ENCODE assay signal across 8 cellular contexts in genomic region chr16:23835390-23836077, GRCh38. TPM values are rescaled to one million over a fixed set of nuclear protein-coding genes. Genes with fewer than 3 reads are reported as not detected.
A peak's percentile ranks its signal among the peaks of the same experiment; 100 is the strongest.
DNase-seq lines count a peak whose midpoint lies in the region; ATAC-seq and TF ChIP-seq lines count a peak whose summit lies in the region.

Gene PRKCB (plus strand): TSS chr16:23835983.

- H3K4me2 ChIP-seq in osteoblast (ENCODE audit: insufficient read depth, low read length): no peak within 1 kb of the TSS

- H3K4me1 Mint-ChIP-seq in MCF 10A (ENCODE audit: insufficient read depth, unreplicated experiment): no peaks in the 10 kb centered on the region

- H3K36me3 ChIP-seq in breast epithelium: no peaks in the 10 kb centered on the region
- no peaks in the 10 kb centered on the region for H3K36me3 ChIP-seq in RWPE2 (ENCODE audit: low read depth)
- no peaks in the 10 kb centered on the region for H3K36me3 ChIP-seq in osteoblast (ENCODE audit: insufficient read depth, low read length)

- H3K27ac ChIP-seq in breast epithelium: no peak within 1 kb of the TSS
- H3K27ac ChIP-seq in RWPE2 (ENCODE audit: poor library complexity, severe bottlenecking): no peak within 1 kb of the TSS
- no peak within 1 kb of the TSS for H3K27ac ChIP-seq in osteoblast (ENCODE audit: low read depth, low read length)
- no peak within 1 kb of the TSS for H3K27ac ChIP-seq in temporal lobe (ENCODE audit: low read depth, low read length)

- H3K9me3 Mint-ChIP-seq in MCF 10A (ENCODE audit: unreplicated experiment): peaks cover 8% of the 10 kb centered on the region

- peak in 1 of 2 donors; percentile 43 for DNase-seq in breast epithelium (ENCODE audit: low spot score in 2 of 2)
- DNase-seq in MCF 10A (ENCODE audit: unreplicated experiment): no peak
- peak; percentile 64 for DNase-seq in RWPE2 (ENCODE audit: low spot score)
- peak; percentile 87 for DNase-seq in activated effector memory CD4-positive, alpha-beta T cell treated with Interleukin-2 at 50 U/mL for 16 hours
- peak; percentile 91 for DNase-seq in globus pallidus (ENCODE audit: low spot score)
- DNase-seq in osteoblast (ENCODE audit: insufficient read length, low spot score, missing footprints): peak; percentile 89

- H3K27ac Mint-ChIP-seq in MCF 10A (ENCODE audit: low read depth, unreplicated experiment): no peak within 1 kb of the TSS

- peaks cover 42% of the 10 kb centered on the region for H3K27me3 Mint-ChIP-seq in MCF 10A (ENCODE audit: insufficient read depth, unreplicated experiment)

- POLR2A ChIA-PET in MCF 10A (lab: Yijun Ruan, JAX): no interaction called here

- no peak for TF ChIP-seq POLR2A in breast epithelium (IDR thresholded peaks at IDR 0.05)

- H3K27me3 ChIP-seq in breast epithelium (peaks cover 3 to 49% of the 10 kb centered on the region in 2 donors), RWPE2 (ENCODE audit: insufficient read depth, poor library complexity, severe bottlenecking) (peaks cover 41% of the 10 kb centered on the region), osteoblast (ENCODE audit: insufficient read depth, low read length) (peaks cover 10% of the 10 kb centered on the region)

- intact Hi-C loops in breast epithelium (cut with DNase I; ENCODE audit: low total_unique reads): no loop called here
- intact Hi-C loops in MCF 10A (cut with micrococcal nuclease): no loop called here

- no peaks in the 10 kb centered on the region for H3K36me3 Mint-ChIP-seq in MCF 10A (ENCODE audit: insufficient read depth, unreplicated experiment)

- H3K4me1 ChIP-seq in breast epithelium (no peaks in the 10 kb centered on the region), RWPE2 (ENCODE audit: insufficient read depth, poor library complexity, severe bottlenecking) (no peaks in the 10 kb centered on the region), osteoblast (ENCODE audit: insufficient read depth, low read length) (no peaks in the 10 kb centered on the region)

- no peaks in the 10 kb centered on the region for H4K20me1 ChIP-seq in osteoblast (ENCODE audit: insufficient read depth, low read length)

- H2AFZ ChIP-seq in osteoblast (ENCODE audit: low read length): no peak within 1 kb of the TSS

- H3K9me3 ChIP-seq in breast epithelium (peaks cover 0 to 2% of the 10 kb centered on the region in 2 donors), RWPE2 (ENCODE audit: severe bottlenecking) (no peaks in the 10 kb centered on the region), osteoblast (ENCODE audit: low read depth, low read length) (no peaks in the 10 kb centered on the region)

- peak; percentile 64 for ATAC-seq in HG03097 (IDR thresholded peaks at IDR 0.05; ENCODE audit: low FRiP score, unreplicated experiment)
- peak; percentile 90 for ATAC-seq in RWPE2 (ENCODE audit: low read depth)

- TF ChIP-seq CTCF in breast epithelium (IDR thresholded peaks at IDR 0.05) (no peak), MCF 10A (IDR thresholded peaks at IDR 0.05; ENCODE audit: unreplicated experiment) (no peak), RWPE2 (IDR thresholded peaks at IDR 0.05; ENCODE audit: poor library complexity, severe bottlenecking) (no peak), osteoblast (IDR thresholded peaks at IDR 0.05; ENCODE audit: extremely low read depth, low read depth, low read length) (no peak)

- H3K79me2 ChIP-seq in osteoblast (ENCODE audit: insufficient read depth, low read length): no peaks in the 10 kb centered on the region

- CTCF ChIA-PET in MCF 10A (lab: Yijun Ruan, JAX): no interaction called here

- BruUV-seq in MCF 10A (replicated peaks; lab: Mats Ljungman, UMichigan): no TSS peak

- H3K4me3 Mint-ChIP-seq in MCF 10A (ENCODE audit: unreplicated experiment): no peak within 1 kb of the TSS

- H3K4me3 ChIP-seq in breast epithelium (peak within 1 kb of the TSS; percentile 42 to 61 (median 49)), RWPE2 (ENCODE audit: severe bottlenecking) (peak within 1 kb of the TSS; percentile 19), osteoblast (ENCODE audit: insufficient read depth, low read length) (no peak within 1 kb of the TSS)

RNA-seq across cellular contexts. Expression of gene PRKCB, which starts in this region (rescaled TPM):
- total RNA-seq in breast epithelium (1 to 10 TPM; 1.3 to 5.3 (median 4.7) TPM), MCF 10A (2022) (not detected in 2 replicates), osteoblast (under 0.01 TPM in 2 replicates), temporal lobe (59.0 TPM)

Comparison
In these comparisons a context has a peak if more than half of its experiments do, and no peak if none do; other contexts are left out.
1. Peak in DNase-seq in osteoblast; RNA of the gene not detected or under 1 TPM.